In the genomic region with DNA sequence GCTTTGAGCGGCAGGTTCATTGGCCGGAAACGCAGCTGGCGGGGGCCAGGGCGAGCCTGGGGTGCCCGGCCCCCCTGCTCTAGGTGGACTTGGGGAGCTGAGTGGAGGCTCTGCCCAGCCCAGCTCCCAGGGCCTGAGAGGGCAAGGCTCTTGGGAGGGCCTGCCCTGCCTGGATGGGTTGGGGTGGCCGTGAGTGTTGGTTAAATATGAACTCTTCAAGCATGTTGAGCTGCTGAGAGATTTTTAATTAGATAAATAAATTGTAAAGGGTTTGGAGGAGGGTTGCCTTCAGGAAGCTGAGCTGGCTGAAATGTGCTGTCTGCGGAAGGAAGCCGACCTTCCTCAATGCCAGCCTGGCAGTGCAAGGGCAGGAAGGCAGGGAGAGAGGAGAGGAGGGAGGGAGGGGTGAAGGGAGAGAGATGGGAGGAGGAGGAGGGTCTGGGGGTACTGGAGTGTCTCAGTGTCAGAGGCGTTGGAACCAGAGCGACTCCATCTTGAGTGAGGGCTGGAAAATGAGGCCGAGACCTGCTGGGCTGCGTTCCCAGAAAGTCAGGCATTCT, we compare ENCODE assay signal across 8 cellular contexts.
A peak's percentile ranks its signal among the peaks of the same experiment; 100 is the strongest.
DNase-seq lines count a peak whose midpoint lies in the region; ATAC-seq lines count a peak whose summit lies in the region.

No MANE protein-coding gene starts in this region.

- intact Hi-C loops in posterior cingulate gyrus (cut with DNase I) = no loop called here

- H3K9me3 ChIP-seq in adipocyte (ENCODE audit: control insufficient read depth, low read length) (peaks cover 10% of the 10 kb centered on the region), stomach smooth muscle (ENCODE audit: control insufficient read depth in 2 of 2, low read length in 2 of 2) (no peaks in the 10 kb centered on the region)

- peaks cover 13% of the 10 kb centered on the region for H3K4me1 ChIP-seq in adipocyte (ENCODE audit: control insufficient read depth, insufficient read depth, low read length)
- peaks cover 31% of the 10 kb centered on the region for H3K4me1 ChIP-seq in stomach smooth muscle (ENCODE audit: control insufficient read depth, insufficient read depth, low read length)

- peak overlapping the region; percentile 77 for H3K27ac ChIP-seq in stomach smooth muscle (ENCODE audit: low read length)

- peak; percentile 31 for ATAC-seq in HG03039 (IDR thresholded peaks at IDR 0.05; ENCODE audit: unreplicated experiment)
- no peak for ATAC-seq in HG02763 (IDR thresholded peaks at IDR 0.05; ENCODE audit: unreplicated experiment)

- H3K4me3 ChIP-seq in adipocyte (ENCODE audit: low read length) (peak overlapping the region; percentile 68), stomach smooth muscle (ENCODE audit: low read length in 2 of 2) (peak overlapping the region; percentile 12 to 69)

- H3K36me3 ChIP-seq in adipocyte (ENCODE audit: control insufficient read depth, insufficient read depth, low read length, severe bottlenecking) (no peaks in the 10 kb centered on the region), stomach smooth muscle (ENCODE audit: control insufficient read depth in 2 of 2, insufficient read depth in 2 of 2, low read length in 2 of 2) (no peaks in the 10 kb centered on the region)

- H3K9ac ChIP-seq in adipocyte (ENCODE audit: low read length) (no peak overlapping the region), stomach smooth muscle (ENCODE audit: low read length in 2 of 2) (peak overlapping the region in 1 of 2 donors; percentile 36)

- no peak for DNase-seq in adipocyte (ENCODE audit: low read depth)
- DNase-seq in kidney tubule cell (ENCODE audit: low spot score) = peak; percentile 62
- no peak for DNase-seq in activated CD8-positive, alpha-beta memory T cell treated with anti-CD3 and anti-CD28 coated beads for 24 hours
- no peak for DNase-seq in activated CD4-positive, CD25-positive, alpha-beta regulatory T cell treated with anti-CD3 and anti-CD28 coated beads, Interleukin-2, amount 50 U/mL, for 72 hours
- DNase-seq in posterior cingulate gyrus = no peak

- peaks cover 39% of the 10 kb centered on the region for H3K27me3 ChIP-seq in adipocyte (replicated peaks; ENCODE audit: control insufficient read depth, insufficient read depth, low read length)
- no peaks in the 10 kb centered on the region for H3K27me3 ChIP-seq in stomach smooth muscle (ENCODE audit: control insufficient read depth in 1 of 2, insufficient read depth in 2 of 2, low read length in 2 of 2)
